Comparison of ENCODE assay signal across 10 cellular contexts in genomic region chr3:151864423-151865101, GRCh38. TPM values are rescaled to one million over a fixed set of nuclear protein-coding genes. Genes with fewer than 3 reads are reported as not detected.
DNase-seq lines count a peak whose midpoint lies in the region; ATAC-seq, FAIRE-seq and TF ChIP-seq lines count a peak whose summit lies in the region.
"Had no signal": no experiment of that assay in that cellular context is flagged by ENCODE, and none has a peak within 500 bp of the region (broad histone marks: within the 10 kb centered on the region; RNA-seq: fewer than 3 reads in every experiment).

No MANE protein-coding gene starts in this region.

- H3K4me1 ChIP-seq in uterus, result no peaks in the 10 kb centered on the region
- H3K4me1 ChIP-seq in spleen, result peaks cover 0 to 19% (median 0%) of the 10 kb centered on the region in 6 donors

- H3K9me3 ChIP-seq in uterus, result no peaks in the 10 kb centered on the region
- no peaks in the 10 kb centered on the region for H3K9me3 ChIP-seq in CD4-positive, alpha-beta T cell (ENCODE audit: control insufficient read depth, low read length)
- H3K9me3 ChIP-seq in spleen, result no peaks in the 10 kb centered on the region

- H3K36me3 ChIP-seq in uterus (no peaks in the 10 kb centered on the region), spleen (no peaks in the 10 kb centered on the region)

- no peak for TF ChIP-seq CTCF in osteocyte (IDR thresholded peaks at IDR 0.05)
- TF ChIP-seq CTCF in uterus (IDR thresholded peaks at IDR 0.05), result no peak
- no peak for TF ChIP-seq CTCF in CD4-positive, alpha-beta T cell (IDR thresholded peaks at IDR 0.05)
- TF ChIP-seq CTCF in spleen (IDR thresholded peaks at IDR 0.05 in 8 of 11, conservative IDR thresholded peaks at IDR 0.05 in 3 of 11), result no peak

- peak overlapping the region; percentile 29 for H3K27ac Mint-ChIP-seq in osteocyte (ENCODE audit: unreplicated experiment)
- no peak overlapping the region for H3K27ac Mint-ChIP-seq in CD4-positive, alpha-beta T cell

- DNase-seq in GM04503 (ENCODE audit: low read depth) (peak; percentile 68), NOMO-1 treated with DMSO at 0.1 percent for 48 hours (lab: John Stamatoyannopoulos, UW; ENCODE audit: unreplicated experiment) (peak; percentile 72), osteocyte (ENCODE audit: extremely low spot score, unreplicated experiment) (no peak), uterus (no peak), spleen (no peak)
- DNase-seq in CD4-positive, alpha-beta T cell, result no peak
- no peak for DNase-seq in stimulated activated naive CD4-positive, alpha-beta T cell treated with Interleukin-2 at 50 U/mL for 16 hours (lab: John Stamatoyannopoulos, UW)
- DNase-seq: dorsolateral prefrontal cortex, nucleus accumbens had no signal

- no peak overlapping the region for H3K4me3 Mint-ChIP-seq in osteocyte (ENCODE audit: unreplicated experiment)
- no peak overlapping the region for H3K4me3 Mint-ChIP-seq in CD4-positive, alpha-beta T cell

- no peaks in the 10 kb centered on the region for H3K36me3 Mint-ChIP-seq in osteocyte (ENCODE audit: unreplicated experiment)
- no peaks in the 10 kb centered on the region for H3K36me3 Mint-ChIP-seq in CD4-positive, alpha-beta T cell (ENCODE audit: low read depth)

- WGBS in spleen, 5 donors, result 49 to 72% (median 60%) methylated on average over 4 of the region's 4 CpGs

- POLR2A ChIA-PET in CD4-positive, alpha-beta T cell (lab: Charles Lee), result no interaction called here

- no peaks in the 10 kb centered on the region for H3K9me3 Mint-ChIP-seq in osteocyte (ENCODE audit: unreplicated experiment)
- no peaks in the 10 kb centered on the region for H3K9me3 Mint-ChIP-seq in CD4-positive, alpha-beta T cell

- ATAC-seq in CD4-positive, alpha-beta T cell (ENCODE audit: poor library complexity), result no peak

- H3K4me1 Mint-ChIP-seq in osteocyte (ENCODE audit: unreplicated experiment), result peaks cover 30% of the 10 kb centered on the region
- H3K4me1 Mint-ChIP-seq in CD4-positive, alpha-beta T cell (ENCODE audit: low read depth), result no peaks in the 10 kb centered on the region

- intact Hi-C loops in uterus (cut with DNase I; ENCODE audit: low total_unique reads), result no loop called here
- intact Hi-C loops in CD4-positive, alpha-beta T cell (cut with DNase I, micrococcal nuclease), result no loop called here
- intact Hi-C loops in spleen (cut with DNase I; ENCODE audit: low total_unique reads), result no loop called here

- no peaks in the 10 kb centered on the region for H3K27me3 Mint-ChIP-seq in osteocyte (ENCODE audit: unreplicated experiment)
- H3K27me3 Mint-ChIP-seq in CD4-positive, alpha-beta T cell, result no peaks in the 10 kb centered on the region

- peak; percentile 97 for FAIRE-seq in endometrium (lab: Jason Lieb, UNC)

- H3K27ac ChIP-seq in uterus, result peak overlapping the region in 1 of 2 donors; percentile 58
- no peak overlapping the region for H3K27ac ChIP-seq in CD4-positive, alpha-beta T cell (ENCODE audit: low read depth, low read length)
- peak overlapping the region in 2 of 8 donors; percentile 12 to 14 for H3K27ac ChIP-seq in spleen
- H3K27ac ChIP-seq: dorsolateral prefrontal cortex had no signal

- H3K27me3 ChIP-seq in uterus (no peaks in the 10 kb centered on the region), spleen (replicated peaks in 1 of 7) (no peaks in the 10 kb centered on the region)
- no peaks in the 10 kb centered on the region for H3K27me3 ChIP-seq in CD4-positive, alpha-beta T cell (ENCODE audit: control insufficient read depth, insufficient read depth, low read length)
- H3K27me3 ChIP-seq: dorsolateral prefrontal cortex had no signal

- CTCF ChIA-PET in CD4-positive, alpha-beta T cell (lab: Charles Lee), result no interaction called here

- TF ChIP-seq POLR2A in uterus (IDR thresholded peaks at IDR 0.05), result no peak
- TF ChIP-seq POLR2A in spleen (IDR thresholded peaks at IDR 0.05), result no peak

- H3K4me3 ChIP-seq in uterus, result no peak overlapping the region
- no peak overlapping the region for H3K4me3 ChIP-seq in spleen
- H3K4me3 ChIP-seq: dorsolateral prefrontal cortex had no signal

RNA-seq across cellular contexts. Expression of gene SUCNR1, which starts 8.9 kb away (rescaled TPM):
- not detected in 2 replicates for total RNA-seq in osteocyte
- total RNA-seq in uterus, result under 1 TPM in 2 of 4 donors, not detected in 2; 0.21 to 0.59 TPM
- total RNA-seq in CD4-positive, alpha-beta T cell, result not detected
- total RNA-seq in spleen, result 10 to 100 TPM in 5 of 7 donors, 1 to 10 TPM in 2; 6.5 to 21.5 (median 11.7) TPM
- polyA plus RNA-seq in spleen, result under 1 TPM; 0.37 to 0.96 (median 0.65) TPM

RNA-seq across cellular contexts. Expression of gene AADAC, which starts 50.6 kb away (rescaled TPM):
- total RNA-seq in osteocyte (not detected in 2 replicates), uterus (under 1 TPM in 1 of 4 donors, not detected in 3; 0.35 TPM), spleen (under 1 TPM in 1 of 7 donors, not detected in 6; 0.22 TPM)
- total RNA-seq in CD4-positive, alpha-beta T cell, result not detected
- polyA plus RNA-seq in spleen, result not detected
- total RNA-seq: dorsolateral prefrontal cortex had no signal

Comparison
In these comparisons a context has a peak if more than half of its experiments do, and no peak if none do; other contexts are left out.
1. DNase-seq: peak in GM04503 (single experiment) and NOMO-1 treated with DMSO at 0.1 percent for 48 hours (single experiment); none in osteocyte (single experiment), uterus (0 of 2), CD4-positive, alpha-beta T cell (0 of 10), spleen (single experiment) and stimulated activated naive CD4-positive, alpha-beta T cell treated with Interleukin-2 at 50 U/mL for 16 hours (single experiment).